Comparison of ENCODE assay signal across 13 cellular contexts in the genomic region with DNA sequence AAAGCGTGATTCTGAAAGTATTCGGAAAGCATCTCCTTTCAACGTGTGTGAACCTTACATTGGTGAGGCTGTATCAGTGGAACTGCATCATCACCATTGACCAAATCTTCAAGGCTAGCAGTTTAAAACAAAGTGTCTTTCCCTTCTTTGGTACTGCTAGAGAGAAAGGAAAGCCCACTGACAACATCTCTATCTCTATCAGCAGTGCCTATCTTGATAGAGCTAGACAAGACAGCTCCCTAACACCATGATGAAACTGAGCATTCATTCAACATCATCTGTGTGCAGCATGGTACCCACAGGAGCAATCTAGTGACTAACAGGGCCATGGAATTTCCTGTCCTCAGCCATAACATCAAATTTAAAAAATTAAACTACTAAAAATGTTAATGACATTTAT.
"Had no signal": no experiment of that assay in that cellular context is flagged by ENCODE, and none has a peak within 500 bp of the region (broad histone marks: within the 10 kb centered on the region; RNA-seq: fewer than 3 reads in every experiment).

No MANE protein-coding gene starts in this region.

- H3K27me3 ChIP-seq: gastrocnemius medialis, right atrium auricular region had no signal

- DNase-seq: cortex of kidney; effector memory CD4-positive, alpha-beta T cell; gastrocnemius medialis; heart right ventricle; hypothalamus; kidney glomerular epithelial cell; naive thymus-derived CD4-positive, alpha-beta T cell; stimulated activated CD4-positive, alpha-beta T cell treated with anti-CD3 and anti-CD28 coated beads, Interleukin-2, amount 100 ng/mL, for 48 hours; stimulated activated naive CD4-positive, alpha-beta T cell treated with Interleukin-2 at 50 U/mL for 16 hours had no signal

- H3K4me1 ChIP-seq: gastrocnemius medialis, right atrium auricular region had no signal

- H3K4me2 ChIP-seq: smooth muscle cell had no signal

- H3K27ac ChIP-seq: gastrocnemius medialis, heart right ventricle, right atrium auricular region had no signal

- H3K4me3 ChIP-seq: gastrocnemius medialis, heart right ventricle, right atrium auricular region, smooth muscle cell had no signal

- H3K36me3 ChIP-seq: gastrocnemius medialis, heart right ventricle, right atrium auricular region had no signal

- H3K27ac Mint-ChIP-seq: naive thymus-derived CD4-positive, alpha-beta T cell; type B pancreatic cell had no signal

- H3K36me3 Mint-ChIP-seq: type B pancreatic cell had no signal

- H3K4me3 Mint-ChIP-seq: naive thymus-derived CD4-positive, alpha-beta T cell; type B pancreatic cell had no signal

- H3K9me3 Mint-ChIP-seq: type B pancreatic cell had no signal

- ATAC-seq: esophagus mucosa; gastrocnemius medialis; heart right ventricle; naive thymus-derived CD4-positive, alpha-beta T cell had no signal

- H3K4me1 Mint-ChIP-seq: naive thymus-derived CD4-positive, alpha-beta T cell had no signal

- H3K9me3 ChIP-seq: gastrocnemius medialis, heart right ventricle, right atrium auricular region had no signal

- H3K27me3 Mint-ChIP-seq: type B pancreatic cell had no signal
